9 cellular contexts compared by ENCODE assay signal in genomic region chr9:21560281-21560745, GRCh38.
DNase-seq lines count a peak whose midpoint lies in the region; ATAC-seq and TF ChIP-seq lines count a peak whose summit lies in the region.
"Had no signal": no experiment of that assay in that cellular context is flagged by ENCODE, and none has a peak within 500 bp of the region (broad histone marks: within the 10 kb centered on the region; RNA-seq: fewer than 3 reads in every experiment).

No MANE protein-coding gene starts in this region.

- H3K4me3 ChIP-seq in WI38 (ENCODE audit: low read depth, low read length), result peak overlapping the region; percentile 93
- peak overlapping the region; percentile 66 for H3K4me3 ChIP-seq in fibroblast of mammary gland (ENCODE audit: control insufficient read depth, low read depth, low read length)
- peak overlapping the region; percentile 61 for H3K4me3 ChIP-seq in rectal smooth muscle tissue (ENCODE audit: low read length)

- no peak overlapping the region for H3K27ac ChIP-seq in rectal smooth muscle tissue (ENCODE audit: low read depth, low read length)

- H3K9ac ChIP-seq in rectal smooth muscle tissue (ENCODE audit: low read length), result no peak overlapping the region

- ATAC-seq in GM21367 (IDR thresholded peaks at IDR 0.05; ENCODE audit: unreplicated experiment) (no peak), HG02678 (IDR thresholded peaks at IDR 0.05; ENCODE audit: unreplicated experiment) (no peak)
- ATAC-seq: left ventricle myocardium superior had no signal

- peaks cover 3% of the 10 kb centered on the region for H3K4me1 ChIP-seq in rectal smooth muscle tissue (ENCODE audit: control insufficient read depth, insufficient read depth, low read length)

- H3K27me3 ChIP-seq in rectal smooth muscle tissue (ENCODE audit: control insufficient read depth, insufficient read depth, low read length), result peaks cover 5% of the 10 kb centered on the region

- DNase-seq in GM10266 (ENCODE audit: extremely low spot score) (peak; percentile 12), fibroblast of mammary gland (ENCODE audit: low read depth) (no peak), SIG-M5 (lab: John Stamatoyannopoulos, UW) (no peak), GM19240 (ENCODE audit: insufficient read length, low spot score) (no peak)

- TF ChIP-seq CTCF in GM10266 (IDR thresholded peaks at IDR 0.05; ENCODE audit: control insufficient read depth, insufficient read depth, low read depth, missing control alignments) (no peak), WI38 (IDR thresholded peaks at IDR 0.05; ENCODE audit: low read depth, low read length) (no peak), fibroblast of mammary gland (conservative IDR thresholded peaks at IDR 0.05; ENCODE audit: control insufficient read depth, insufficient read depth, low read depth, low read length) (no peak)

- no peaks in the 10 kb centered on the region for H3K36me3 ChIP-seq in rectal smooth muscle tissue (ENCODE audit: control insufficient read depth, insufficient read depth, low read length)
